In genomic region chr1:31515061-31515775, GRCh38 we compare ENCODE assay signal across 3 cellular contexts.
TF ChIP-seq lines count a peak whose summit lies in the region.

No MANE protein-coding gene starts in this region.

TF ChIP-seq in GM23338, 12 proteins besides CTCF, POLR2A, EP300 and RAD21 (continued from another document):
- TF ChIP-seq STAT1 (IDR thresholded peaks at IDR 0.05; ENCODE audit: unreplicated experiment): no peak

TF ChIP-seq in K562, 482 proteins besides CTCF, POLR2A, EP300 and RAD21 (continued from another document):
- TF ChIP-seq ELF4 (CRISPR knock-in tag; IDR thresholded peaks at IDR 0.05) (no peak), KLF16 (IDR thresholded peaks at IDR 0.05) (peak; percentile 93), JUND (IDR thresholded peaks at IDR 0.05; ENCODE audit: borderline replicate concordance, low read depth, low read length) (no peak), JUND (tag; IDR thresholded peaks at IDR 0.05; ENCODE audit: borderline replicate concordance, low read depth, low read length) (no peak), ZNF134 (CRISPR knock-in tag; conservative IDR thresholded peaks at IDR 0.05) (no peak), TEAD2 (tag; IDR thresholded peaks at IDR 0.05) (no peak), ZNF197 (CRISPR knock-in tag; IDR thresholded peaks at IDR 0.05; ENCODE audit: low read depth) (no peak), MEF2A (IDR thresholded peaks at IDR 0.05; ENCODE audit: control insufficient read depth, low read depth, low read length) (no peak), KDM5B (IDR thresholded peaks at IDR 0.05; ENCODE audit: insufficient replicate concordance, low read depth, low read length) (no peak)
TF ChIP-seq in K562: peak in this region for 2.

TF ChIP-seq in HepG2, 621 proteins besides CTCF, POLR2A, EP300 and RAD21 (continued from another document):
- no peak for TF ChIP-seq ZNF879 (CRISPR knock-in tag; IDR thresholded peaks at IDR 0.05)
- TF ChIP-seq PHF5A (CRISPR knock-in tag; IDR thresholded peaks at IDR 0.05; ENCODE audit: low read depth, unreplicated experiment): no peak
- no peak for TF ChIP-seq TBX3 (IDR thresholded peaks at IDR 0.05; ENCODE audit: borderline replicate concordance)
- TF ChIP-seq CHD2 (IDR thresholded peaks at IDR 0.05; ENCODE audit: low read depth, low read length): no peak
- TF ChIP-seq NCOA2 (CRISPR knock-in tag; IDR thresholded peaks at IDR 0.05): no peak
- no peak for TF ChIP-seq GATA4 (IDR thresholded peaks at IDR 0.05; ENCODE audit: borderline replicate concordance, low read depth)
- TF ChIP-seq POLR2AphosphoS5 (IDR thresholded peaks at IDR 0.05; ENCODE audit: low read depth, low read length): no peak
- TF ChIP-seq MAX (IDR thresholded peaks at IDR 0.05): peak; percentile 36; the same call in 1 of the 2 replicates
- no peak for TF ChIP-seq NFE2L2 (IDR thresholded peaks at IDR 0.05; ENCODE audit: low read length)
- no peak for TF ChIP-seq ZNF788 (CRISPR knock-in tag; IDR thresholded peaks at IDR 0.05; ENCODE audit: borderline replicate concordance)
- no peak for TF ChIP-seq MAFF (IDR thresholded peaks at IDR 0.05; ENCODE audit: low read depth, low read length)
- no peak for TF ChIP-seq MAZ (IDR thresholded peaks at IDR 0.05; ENCODE audit: borderline replicate concordance, low read depth, low read length)
- TF ChIP-seq MAZ (CRISPR knock-in tag; IDR thresholded peaks at IDR 0.05; ENCODE audit: low read depth): no peak
- TF ChIP-seq SP4 (CRISPR knock-in tag; IDR thresholded peaks at IDR 0.05): 0 out of 2 replicates have a peak, but pooled peaks have one; percentile 20
- no peak for TF ChIP-seq ZNF703 (CRISPR knock-in tag; IDR thresholded peaks at IDR 0.05; ENCODE audit: borderline replicate concordance)
- TF ChIP-seq ZNF850 (CRISPR knock-in tag; conservative IDR thresholded peaks at IDR 0.05): no peak
- TF ChIP-seq CSRNP2 (CRISPR knock-in tag; conservative IDR thresholded peaks at IDR 0.05; ENCODE audit: low read depth): no peak
TF ChIP-seq in HepG2: peak in this region for 3.
